Comparison of ENCODE assay signal across 9 cellular contexts in genomic region chr9:96612105-96612965, GRCh38. TPM values are rescaled to one million over a fixed set of nuclear protein-coding genes. Genes with fewer than 3 reads are reported as not detected.
DNase-seq lines count a peak whose midpoint lies in the region; ATAC-seq and TF ChIP-seq lines count a peak whose summit lies in the region.
"Had no signal": no experiment of that assay in that cellular context is flagged by ENCODE, and none has a peak within 500 bp of the region (broad histone marks: within the 10 kb centered on the region; RNA-seq: fewer than 3 reads in every experiment).

No MANE protein-coding gene starts in this region.

- DNase-seq in NCI-H526 (lab: John Stamatoyannopoulos, UW) (peak; percentile 13 to 28), NCI-H526 treated with DMSO at 0.1 percent for 48 hours (lab: John Stamatoyannopoulos, UW) (no peak), astrocyte of the cerebellum (ENCODE audit: low read depth) (peak; percentile 37), stomach (peak; percentile 67), NCI-H510A treated with DMSO at 0.1 percent for 48 hours (lab: John Stamatoyannopoulos, UW) (no peak)
- no peak for DNase-seq in activated naive CD8-positive, alpha-beta T cell treated with anti-CD3 and anti-CD28 coated beads for 36 hours

- peak overlapping the region; percentile 4 for H3K4me3 ChIP-seq in astrocyte of the cerebellum (ENCODE audit: low read depth, low read length)
- H3K4me3 ChIP-seq in iPS-20b (ENCODE audit: low read length): peak overlapping the region; percentile 14; the same call in 1 of the 2 replicates
- H3K4me3 ChIP-seq in stomach: peak overlapping the region in 1 of 4 donors; percentile 5

- H3K9me3 ChIP-seq in iPS-20b (ENCODE audit: insufficient read depth, low read depth, low read length): no peaks in the 10 kb centered on the region
- no peaks in the 10 kb centered on the region for H3K9me3 ChIP-seq in stomach

- no peak for TF ChIP-seq POLR2A in stomach (IDR thresholded peaks at IDR 0.05)

- no peaks in the 10 kb centered on the region for H3K9me3 Mint-ChIP-seq in activated naive CD8-positive, alpha-beta T cell treated with anti-CD3 and anti-CD28 coated beads for 36 hours

- no peaks in the 10 kb centered on the region for H3K36me3 ChIP-seq in iPS-20b (ENCODE audit: insufficient read depth, low read depth, low read length)
- H3K36me3 ChIP-seq in stomach: no peaks in the 10 kb centered on the region

- peak overlapping the region; percentile 32; the same call in 1 of the 2 replicates for H3K9ac ChIP-seq in iPS-20b (ENCODE audit: low read depth, low read length)

- 32 to 42% (median 34%) methylated on average over 12 of the region's 12 CpGs for WGBS in stomach, 5 donors

- H3K27me3 ChIP-seq in iPS-20b (ENCODE audit: insufficient read depth, low read length) (peaks cover 7% of the 10 kb centered on the region), stomach (no peaks in the 10 kb centered on the region)

- no peak overlapping the region for H3K4me3 Mint-ChIP-seq in activated naive CD8-positive, alpha-beta T cell treated with anti-CD3 and anti-CD28 coated beads for 36 hours

- no peak for TF ChIP-seq EP300 in stomach (IDR thresholded peaks at IDR 0.05)

- no peak overlapping the region for H3K27ac Mint-ChIP-seq in activated naive CD8-positive, alpha-beta T cell treated with anti-CD3 and anti-CD28 coated beads for 36 hours

- H3K4me1 ChIP-seq in iPS-20b (ENCODE audit: insufficient read depth, low read length) (peaks cover 23% of the 10 kb centered on the region), stomach (peaks cover 7 to 39% (median 19%) of the 10 kb centered on the region in 4 donors)

- intact Hi-C loops in stomach (cut with DNase I; ENCODE audit: low total_unique reads): no loop called here

- no peak for ATAC-seq in HG03135 (IDR thresholded peaks at IDR 0.05; ENCODE audit: unreplicated experiment)

- no peaks in the 10 kb centered on the region for H3K36me3 Mint-ChIP-seq in activated naive CD8-positive, alpha-beta T cell treated with anti-CD3 and anti-CD28 coated beads for 36 hours

- no peaks in the 10 kb centered on the region for H3K4me1 Mint-ChIP-seq in activated naive CD8-positive, alpha-beta T cell treated with anti-CD3 and anti-CD28 coated beads for 36 hours

- no peak for TF ChIP-seq CTCF in astrocyte of the cerebellum (IDR thresholded peaks at IDR 0.05; ENCODE audit: low read depth, low read length, missing control alignments)
- TF ChIP-seq CTCF in stomach (IDR thresholded peaks at IDR 0.05): no peak

- in situ Hi-C loops in astrocyte of the cerebellum (cut with HindIII; ENCODE audit: low sequenced_read_pairs): no loop called here

- H3K27ac ChIP-seq in iPS-20b (ENCODE audit: low read length) (no peak overlapping the region), stomach (peak overlapping the region; percentile 19 to 75 (median 61))
- H3K27ac ChIP-seq: C4-2B had no signal

- H3K27me3 Mint-ChIP-seq in activated naive CD8-positive, alpha-beta T cell treated with anti-CD3 and anti-CD28 coated beads for 36 hours: peaks cover 84% of the 10 kb centered on the region

RNA-seq across cellular contexts. Expression of gene CDC14B, which starts 7.3 kb away (rescaled TPM):
- 10 to 100 TPM in 4 of 5 donors, 1 to 10 TPM in 1; 9.3 to 31.9 (median 17.4) TPM for total RNA-seq in stomach
- polyA plus RNA-seq in stomach: 10 to 100 TPM in 2 of 3 donors, 1 to 10 TPM in 1; 4.1 to 17.0 (median 11.1) TPM
- total RNA-seq in activated naive CD8-positive, alpha-beta T cell treated with anti-CD3 and anti-CD28 coated beads for 36 hours: under 1 TPM; 0.56 to 0.70 TPM

RNA-seq across cellular contexts. Expression of gene PRXL2C, which starts 42.8 kb away (rescaled TPM):
- total RNA-seq in stomach: 10 to 100 TPM in 3 of 5 donors, 1 to 10 TPM in 2; 6.8 to 35.0 (median 11.6) TPM
- polyA plus RNA-seq in stomach: 1 to 10 TPM; 5.6 to 6.6 (median 6.1) TPM
- total RNA-seq in activated naive CD8-positive, alpha-beta T cell treated with anti-CD3 and anti-CD28 coated beads for 36 hours: 1 to 10 TPM; 4.1 to 4.2 TPM

Comparison
In these comparisons a context has a peak if more than half of its experiments do, and no peak if none do; other contexts are left out.
1. DNase-seq: peak in NCI-H526 (2 of 2), astrocyte of the cerebellum (single experiment) and stomach (single experiment); none in NCI-H526 treated with DMSO at 0.1 percent for 48 hours (single experiment), activated naive CD8-positive, alpha-beta T cell treated with anti-CD3 and anti-CD28 coated beads for 36 hours (single experiment) and NCI-H510A treated with DMSO at 0.1 percent for 48 hours (single experiment).
2. RNA of gene CDC14B, which starts 7.3 kb away (total RNA-seq): 9.3 to 31.9 TPM in stomach; 0.56 to 0.70 TPM in activated naive CD8-positive, alpha-beta T cell treated with anti-CD3 and anti-CD28 coated beads for 36 hours; every median in the first group is over 4 times any median in the second.